Comparison of ENCODE assay signal across 18 cellular contexts in genomic region chr1:154148787-154149186, GRCh38. TPM values are rescaled to one million over a fixed set of nuclear protein-coding genes. Genes with fewer than 3 reads are reported as not detected.
DNase-seq lines count a peak whose midpoint lies in the region; ATAC-seq, FAIRE-seq and TF ChIP-seq lines count a peak whose summit lies in the region.
"Had no signal": no experiment of that assay in that cellular context is flagged by ENCODE, and none has a peak within 500 bp of the region (broad histone marks: within the 10 kb centered on the region; RNA-seq: fewer than 3 reads in every experiment).

No MANE protein-coding gene starts in this region.

- no peak for ATAC-seq in HG02840 (IDR thresholded peaks at IDR 0.05; ENCODE audit: low FRiP score, unreplicated experiment)
- no peak for ATAC-seq in HG02970 (IDR thresholded peaks at IDR 0.05; ENCODE audit: low FRiP score, unreplicated experiment)

- in situ Hi-C loops in GM23248 (cut with MboI), result no loop called here

- no peak overlapping the region for H3K9ac ChIP-seq in GM23248

- H2AFZ ChIP-seq in GM23248, result no peak overlapping the region

- H3K4me2 ChIP-seq in GM23248 (ENCODE audit: unreplicated experiment), result no peak overlapping the region

- TF ChIP-seq CTCF in foreskin fibroblast (IDR thresholded peaks at IDR 0.05; ENCODE audit: low read depth, low read length), result no peak

- no peaks in the 10 kb centered on the region for H3K27me3 ChIP-seq in GM23248 (replicated peaks; ENCODE audit: insufficient read depth)
- H3K27me3 ChIP-seq: right atrium auricular region had no signal

- no peak for FAIRE-seq in RCC 7860 (lab: Jason Lieb, UNC)

- DNase-seq in DMS53 treated with DMSO at 0.1 percent for 48 hours (lab: John Stamatoyannopoulos, UW; ENCODE audit: unreplicated experiment) (peak; percentile 49), GM23248 (peak; percentile 20), SKM-1 (lab: John Stamatoyannopoulos, UW; ENCODE audit: unreplicated experiment) (peak; percentile 46), foreskin fibroblast (peak; percentile 29 to 62), RCC 7860 (ENCODE audit: low spot score) (no peak)
- DNase-seq: amniotic stem cell; effector CD4-positive, alpha-beta T cell; kidney glomerular epithelial cell; NCI-H1417; NCI-H774; SW 1271 had no signal

- no peak overlapping the region for H3K27ac ChIP-seq in GM23248
- H3K27ac ChIP-seq: right atrium auricular region had no signal

- H3K9me2 ChIP-seq in GM23248 (ENCODE audit: insufficient read depth), result no peaks in the 10 kb centered on the region

- H3K4me3 ChIP-seq in GM23248 (no peak overlapping the region), foreskin fibroblast (ENCODE audit: low read depth in 1 of 2, low read length in 2 of 2) (no peak overlapping the region)
- H3K4me3 ChIP-seq: right atrium auricular region had no signal

- H3K36me3 ChIP-seq in GM23248 (ENCODE audit: low read depth), result no peaks in the 10 kb centered on the region
- H3K36me3 ChIP-seq: right atrium auricular region had no signal

- H3K9me3 ChIP-seq in GM23248 (ENCODE audit: low read depth), result no peaks in the 10 kb centered on the region
- H3K9me3 ChIP-seq: right atrium auricular region had no signal

- 58 to 77% methylated on average over 3 of the region's 3 CpGs for WGBS in GM23248 (ENCODE audit: low coverage in 1 of 2, low lambda C conversion rate in 2 of 2, missing lambda C conversion rate in 2 of 2), 2 experiments

- no peaks in the 10 kb centered on the region for H4K20me1 ChIP-seq in GM23248 (ENCODE audit: insufficient read depth)

- no peaks in the 10 kb centered on the region for H3K79me2 ChIP-seq in GM23248 (ENCODE audit: insufficient read depth)

- H3K4me1 ChIP-seq in GM23248 (ENCODE audit: insufficient read depth), result 0 out of 2 replicates have a peak, but pooled peaks cover 4% of the 10 kb centered on the region

- H3F3A ChIP-seq in GM23248 (ENCODE audit: insufficient read depth), result peaks cover 3% of the 10 kb centered on the region

RNA-seq across cellular contexts. Expression of gene NUP210L, which starts 6.1 kb away (rescaled TPM):
- 0.11 TPM in 1 of 2 replicates, not detected in the other for total RNA-seq in GM23248 (2014; rRNA removed; shearing (Covaris generic))
- not detected in 2 replicates for polyA plus RNA-seq in GM23248 (2016; fragmentation: Nextera tagmentation; extraction: Ambion mirVana)
- total RNA-seq: HT-29 had no signal

RNA-seq across cellular contexts. Expression of gene TPM3, which starts 43.1 kb away (rescaled TPM):
- total RNA-seq in GM23248 (2014; rRNA removed; shearing (Covaris generic)), result 578 and 599 TPM in 2 replicates
- 557 and 570 TPM in 2 replicates for polyA plus RNA-seq in GM23248 (2016; fragmentation: Nextera tagmentation; extraction: Ambion mirVana)

RNA-seq across cellular contexts. Expression of gene CFAP141, which starts 57.3 kb away (rescaled TPM):
- not detected in 2 replicates for total RNA-seq in GM23248 (2014; rRNA removed; shearing (Covaris generic))
- not detected in 2 replicates for polyA plus RNA-seq in GM23248 (2016; fragmentation: Nextera tagmentation; extraction: Ambion mirVana)
- total RNA-seq: activated CD8-positive, alpha-beta memory T cell treated with anti-CD3 and anti-CD28 coated beads for 36 hours; CD4-positive, CD25-positive, alpha-beta regulatory T cell; HT-29; myocyte; right atrium auricular region had no signal
- polyA plus RNA-seq: CD4-positive, CD25-positive, alpha-beta regulatory T cell had no signal
